Comparison of ENCODE assay signal across 27 cellular contexts in the genomic region with DNA sequence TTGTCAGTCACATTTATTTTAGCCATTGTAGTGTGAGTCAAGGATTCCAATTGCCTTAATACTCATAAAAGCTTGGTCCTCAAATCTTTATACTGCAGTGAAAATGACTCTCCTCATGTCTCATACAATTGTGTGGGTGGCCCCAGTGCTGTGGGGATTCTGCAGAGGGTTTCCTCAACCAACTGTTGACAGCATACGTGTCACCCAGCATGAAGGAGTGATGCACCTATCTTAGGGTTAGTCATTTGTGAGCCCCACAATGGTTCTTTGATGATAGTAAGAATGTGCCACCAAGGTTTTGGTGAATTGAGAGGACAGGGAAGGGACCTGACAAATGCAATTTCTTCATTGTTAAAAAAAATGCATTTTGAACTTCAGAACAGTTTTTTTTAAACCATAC.
"Had no signal": no experiment of that assay in that cellular context is flagged by ENCODE, and none has a peak within 500 bp of the region (broad histone marks: within the 10 kb centered on the region; RNA-seq: fewer than 3 reads in every experiment).

No MANE protein-coding gene starts in this region.

- H3K9me3 ChIP-seq: colonic mucosa had no signal

- H3K27ac Mint-ChIP-seq: dendritic cell treated with granulocyte-macrophage colony-stimulating factor and Interleukin-4, amounts not matched to agents 40 ng/mL and 50 ng/mL, for 4 days; effector memory CD8-positive, alpha-beta T cell; endodermal cell; mesothelial cell of epicardium; naive B cell had no signal

- H3K4me1 ChIP-seq: colonic mucosa, gastrocnemius medialis, heart right ventricle, left lung, lower lobe of right lung had no signal

- H3K4me3 ChIP-seq: colonic mucosa, gastrocnemius medialis, heart right ventricle, left lung, lower lobe of right lung, mucosa of descending colon had no signal

- H3K27ac ChIP-seq: colonic mucosa, epithelial cell of prostate, gastrocnemius medialis, heart right ventricle, left lung, lower lobe of right lung had no signal

- H3K36me3 ChIP-seq: colonic mucosa, gastrocnemius medialis, heart right ventricle, left lung, lower lobe of right lung had no signal

- H3K4me3 Mint-ChIP-seq: dendritic cell treated with granulocyte-macrophage colony-stimulating factor and Interleukin-4, amounts not matched to agents 40 ng/mL and 50 ng/mL, for 4 days; effector memory CD8-positive, alpha-beta T cell; endodermal cell; mesothelial cell of epicardium; naive B cell had no signal

- DNase-seq: colonic mucosa; cortex of kidney; effector CD8-positive, alpha-beta T cell; effector memory CD8-positive, alpha-beta T cell; endodermal cell; erythroblast; foreskin fibroblast; foreskin melanocyte; gastrocnemius medialis; glutamatergic neuron; head of caudate nucleus; heart right ventricle; hippocampal formation; left cardiac atrium; left lung; left ventricle myocardium superior; lower lobe of right lung; mesenchymal stem cell; mucosa of descending colon; naive B cell had no signal

- H3K4me1 Mint-ChIP-seq: endodermal cell, mesothelial cell of epicardium, naive B cell had no signal

- ATAC-seq: effector memory CD8-positive, alpha-beta T cell; esophagus mucosa; gastrocnemius medialis; heart right ventricle; left cardiac atrium; left lung; left ventricle myocardium superior; lower lobe of right lung; mucosa of descending colon had no signal

- FAIRE-seq: endometrium, islet of Langerhans, keratinocyte had no signal

- H3K27me3 ChIP-seq: colonic mucosa, gastrocnemius medialis, heart right ventricle, left lung had no signal

- H3K36me3 Mint-ChIP-seq: mesothelial cell of epicardium, naive B cell had no signal

- H3K27me3 Mint-ChIP-seq: dendritic cell treated with granulocyte-macrophage colony-stimulating factor and Interleukin-4, amounts not matched to agents 40 ng/mL and 50 ng/mL, for 4 days; effector memory CD8-positive, alpha-beta T cell; naive B cell had no signal
